Comparison of ENCODE assay signal across 8 cellular contexts in genomic region chr2:134137182-134137595, GRCh38.
A peak's percentile ranks its signal among the peaks of the same experiment; 100 is the strongest.
DNase-seq lines count a peak whose midpoint lies in the region; ATAC-seq and TF ChIP-seq lines count a peak whose summit lies in the region.

No MANE protein-coding gene starts in this region.

- H3K4me3 Mint-ChIP-seq in mesothelial cell of epicardium (no peak overlapping the region), glutamatergic neuron (ENCODE audit: unreplicated experiment) (no peak overlapping the region)

- TF ChIP-seq POLR2A in gastrocnemius medialis (IDR thresholded peaks at IDR 0.05), result no peak

- H3K9me3 ChIP-seq in gastrocnemius medialis, result no peaks in the 10 kb centered on the region

- in situ Hi-C loops in gastrocnemius medialis (cut with MboI; ENCODE audit: low sequenced_read_pairs in 4 of 4), result no loop called here

- H3K27me3 ChIP-seq in gastrocnemius medialis, result peaks cover 0 to 14% (median 5%) of the 10 kb centered on the region in 3 donors

- H3K4me1 Mint-ChIP-seq in mesothelial cell of epicardium, result peaks cover 15% of the 10 kb centered on the region
- H3K4me1 Mint-ChIP-seq in glutamatergic neuron (ENCODE audit: low read depth, unreplicated experiment), result peaks cover 14% of the 10 kb centered on the region

- peak overlapping the region; percentile 32 for H3K27ac ChIP-seq in caudate nucleus (ENCODE audit: low read depth, low read length)
- H3K27ac ChIP-seq in gastrocnemius medialis, result peak overlapping the region in 2 of 4 donors; percentile 31 to 56

- H3K36me3 Mint-ChIP-seq in mesothelial cell of epicardium, result no peaks in the 10 kb centered on the region
- no peaks in the 10 kb centered on the region for H3K36me3 Mint-ChIP-seq in glutamatergic neuron (ENCODE audit: unreplicated experiment)

- peak overlapping the region in 2 of 4 donors; percentile 13 to 14 for H3K4me3 ChIP-seq in gastrocnemius medialis

- no peaks in the 10 kb centered on the region for H3K36me3 ChIP-seq in gastrocnemius medialis

- H3K27ac Mint-ChIP-seq in mesothelial cell of epicardium (peak overlapping the region; percentile 68), glutamatergic neuron (ENCODE audit: unreplicated experiment) (no peak overlapping the region)

- H3K9me3 Mint-ChIP-seq in mesothelial cell of epicardium (no peaks in the 10 kb centered on the region), glutamatergic neuron (ENCODE audit: unreplicated experiment) (peaks cover 2% of the 10 kb centered on the region)

- H3K4me1 ChIP-seq in gastrocnemius medialis, result peaks cover 35 to 42% of the 10 kb centered on the region in 2 donors

- intact Hi-C loops in gastrocnemius medialis (cut with DNase I; ENCODE audit: low total_unique reads), result no loop called here

- TF ChIP-seq CTCF in mesothelial cell of epicardium (IDR thresholded peaks at IDR 0.05; ENCODE audit: unreplicated experiment), result no peak
- TF ChIP-seq CTCF in gastrocnemius medialis (IDR thresholded peaks at IDR 0.05 in 4 of 5, conservative IDR thresholded peaks at IDR 0.05 in 1 of 5), result no peak
- TF ChIP-seq CTCF in glutamatergic neuron (IDR thresholded peaks at IDR 0.05; ENCODE audit: partially characterized antibody, unreplicated experiment), result no peak

- H3K27me3 Mint-ChIP-seq in mesothelial cell of epicardium (ENCODE audit: low read depth), result no peaks in the 10 kb centered on the region
- H3K27me3 Mint-ChIP-seq in glutamatergic neuron (ENCODE audit: unreplicated experiment), result no peaks in the 10 kb centered on the region

- DNase-seq in CD1c-positive myeloid dendritic cell (ENCODE audit: extremely low spot score) (peak; percentile 69), M059J (ENCODE audit: low read depth) (peak; percentile 83), caudate nucleus (lab: John Stamatoyannopoulos, UW) (peak in 1 of 61 donors; percentile 27), mesothelial cell of epicardium (ENCODE audit: low spot score in 2 of 2, unreplicated experiment in 2 of 2) (no peak), gastrocnemius medialis (no peak), glutamatergic neuron (no peak), HT-29 (ENCODE audit: low spot score) (no peak), DMS79 treated with DMSO at 0.1 percent for 48 hours (lab: John Stamatoyannopoulos, UW) (no peak)

- ATAC-seq in gastrocnemius medialis, result no peak

Comparison
In these comparisons a context has a peak if more than half of its experiments do, and no peak if none do; other contexts are left out.
1. DNase-seq: peak in CD1c-positive myeloid dendritic cell (single experiment) and M059J (single experiment); none in mesothelial cell of epicardium (0 of 2), gastrocnemius medialis (0 of 2), glutamatergic neuron (single experiment), HT-29 (single experiment) and DMS79 treated with DMSO at 0.1 percent for 48 hours (single experiment).